Comparison of ENCODE assay signal across 14 cellular contexts in the genomic region with DNA sequence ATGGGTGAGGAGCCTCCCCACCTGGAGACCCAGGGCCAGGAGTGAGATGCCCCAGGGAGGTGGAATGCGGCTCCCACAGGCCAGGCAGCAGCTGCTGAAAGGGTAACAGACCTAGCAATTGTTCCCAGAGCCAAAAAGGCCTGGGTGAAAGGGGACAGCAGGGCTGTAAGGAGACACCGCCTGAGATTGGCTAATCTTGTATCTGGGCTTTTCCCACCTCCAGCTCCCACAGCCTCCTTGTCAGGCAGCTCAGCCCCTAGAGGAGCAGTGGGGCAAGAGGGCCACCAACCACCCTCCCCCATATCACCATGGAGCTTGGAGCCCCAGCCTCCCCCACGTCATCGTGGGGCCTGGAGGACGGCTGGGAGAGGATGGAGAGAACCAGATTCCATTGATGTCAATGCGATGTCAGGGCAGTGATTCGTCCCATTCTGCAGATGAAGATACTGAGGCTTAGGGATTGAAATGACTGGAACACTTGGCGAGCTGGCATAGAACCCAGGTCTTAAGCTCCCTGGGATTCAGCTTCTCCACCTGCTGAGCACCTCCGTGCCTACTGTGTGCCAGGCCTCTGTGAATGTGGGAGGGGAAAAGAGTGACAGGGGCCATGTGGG. TPM values are rescaled to one million over a fixed set of nuclear protein-coding genes. Genes with fewer than 3 reads are reported as not detected.
A peak's percentile ranks its signal among the peaks of the same experiment; 100 is the strongest.
DNase-seq lines count a peak whose midpoint lies in the region; ATAC-seq, FAIRE-seq and TF ChIP-seq lines count a peak whose summit lies in the region.
"Had no signal": no experiment of that assay in that cellular context is flagged by ENCODE, and none has a peak within 500 bp of the region (broad histone marks: within the 10 kb centered on the region; RNA-seq: fewer than 3 reads in every experiment).

No MANE protein-coding gene starts in this region.

- peaks cover 26 to 28% of the 10 kb centered on the region in 2 donors for H3K4me1 Mint-ChIP-seq in natural killer cell treated with Interleukin-12 subunit alpha and Interleukin-12 subunit beta and Interleukin-15 and Interleukin-18, amount 100 ng/mL, for 72 hours (ENCODE audit: low read depth in 2 of 2)
- H3K4me1 Mint-ChIP-seq in natural killer cell (peaks cover 16 to 25% of the 10 kb centered on the region in 2 donors), activated B cell treated with CpG ODN at 0.5 μM for 24 hours (peaks cover 75% of the 10 kb centered on the region), nephron (peaks cover 44% of the 10 kb centered on the region)

- no peak for DNase-seq in natural killer cell treated with Interleukin-12 subunit alpha and Interleukin-12 subunit beta and Interleukin-15 and Interleukin-18, amount 100 ng/mL, for 72 hours (ENCODE audit: low spot score)
- DNase-seq in natural killer cell (no peak), activated B cell treated with CpG ODN at 0.5 μM for 24 hours (no peak), HK-2 (ENCODE audit: unreplicated experiment) (no peak), NCI-H1694 (lab: John Stamatoyannopoulos, UW) (no peak), GM12891 (ENCODE audit: insufficient read length, low spot score) (no peak), NCI-H2081 (lab: John Stamatoyannopoulos, UW) (no peak)
- DNase-seq: activated T-cell treated with anti-CD3 and anti-CD28 coated beads, Interleukin-2, amount 50 U/mL, for 72 hours; cerebellar nuclear complex; COR-L47; NCI-H1105; stimulated activated CD4-positive, alpha-beta T cell treated with anti-CD3 and anti-CD28 coated beads, Interleukin-4, amount 100 ng/mL, for 1 hour had no signal

- peaks cover 6% of the 10 kb centered on the region for H3K36me3 Mint-ChIP-seq in natural killer cell treated with Interleukin-12 subunit alpha and Interleukin-12 subunit beta and Interleukin-15 and Interleukin-18, amount 100 ng/mL, for 72 hours
- H3K36me3 Mint-ChIP-seq in natural killer cell (peaks cover 6% of the 10 kb centered on the region), activated B cell treated with CpG ODN at 0.5 μM for 24 hours (ENCODE audit: low read depth) (peaks cover 10% of the 10 kb centered on the region), nephron (ENCODE audit: low read depth) (no peaks in the 10 kb centered on the region)

- ATAC-seq in natural killer cell treated with Interleukin-12 subunit alpha and Interleukin-12 subunit beta and Interleukin-15 and Interleukin-18, amount 100 ng/mL, for 72 hours, result no peak
- ATAC-seq in natural killer cell, result no peak
- ATAC-seq in activated B cell treated with CpG ODN at 0.5 μM for 24 hours (ENCODE audit: low read depth), result no peak
- ATAC-seq: activated T-cell treated with anti-CD3 and anti-CD28 coated beads, Interleukin-2, amount 50 U/mL, for 72 hours had no signal

- POLR2A ChIA-PET in activated B cell treated with CpG ODN at 0.5 μM for 24 hours (lab: Charles Lee), result interaction anchor here (0.5 to 3.4 kb wide), 8 partner anchors 9 to 586 kb away, joined by 3 to 28 read pairs (median 4); partner anchors contain the start of gene MIEF1

- intact Hi-C loops in natural killer cell (cut with micrococcal nuclease), result no loop called here
- intact Hi-C loops in activated B cell treated with CpG ODN at 0.5 μM for 24 hours (cut with micrococcal nuclease), result no loop called here

- no peaks in the 10 kb centered on the region for H3K9me3 Mint-ChIP-seq in natural killer cell treated with Interleukin-12 subunit alpha and Interleukin-12 subunit beta and Interleukin-15 and Interleukin-18, amount 100 ng/mL, for 72 hours
- H3K9me3 Mint-ChIP-seq in natural killer cell, result no peaks in the 10 kb centered on the region
- no peaks in the 10 kb centered on the region for H3K9me3 Mint-ChIP-seq in activated B cell treated with CpG ODN at 0.5 μM for 24 hours
- H3K9me3 Mint-ChIP-seq in nephron, result no peaks in the 10 kb centered on the region
- H3K9me3 Mint-ChIP-seq: activated T-cell treated with anti-CD3 and anti-CD28 coated beads, Interleukin-2, amount 50 U/mL, for 72 hours had no signal

- no peak overlapping the region for H3K4me3 Mint-ChIP-seq in natural killer cell treated with Interleukin-12 subunit alpha and Interleukin-12 subunit beta and Interleukin-15 and Interleukin-18, amount 100 ng/mL, for 72 hours
- H3K4me3 Mint-ChIP-seq in natural killer cell (no peak overlapping the region), activated B cell treated with CpG ODN at 0.5 μM for 24 hours (peak overlapping the region; percentile 47), nephron (peak overlapping the region; percentile 69 to 72 (median 69))
- H3K4me3 Mint-ChIP-seq: activated T-cell treated with anti-CD3 and anti-CD28 coated beads, Interleukin-2, amount 50 U/mL, for 72 hours had no signal

- CTCF ChIA-PET in activated B cell treated with CpG ODN at 0.5 μM for 24 hours (lab: Charles Lee), result interaction anchor here (2.1 kb wide), 1 partner anchor 40 kb away, joined by 6 read pairs; no protein-coding TSS in a partner anchor

- no peak for FAIRE-seq in GM12891 (lab: Jason Lieb, UNC)
- FAIRE-seq: G401.6 had no signal

- TF ChIP-seq POLR2A in GM12891 (IDR thresholded peaks at IDR 0.05; ENCODE audit: low read depth, low read length), result no peak

- H3K27me3 Mint-ChIP-seq in natural killer cell treated with Interleukin-12 subunit alpha and Interleukin-12 subunit beta and Interleukin-15 and Interleukin-18, amount 100 ng/mL, for 72 hours, result peaks cover 26 to 27% of the 10 kb centered on the region in 2 donors
- H3K27me3 Mint-ChIP-seq in natural killer cell (ENCODE audit: low read depth in 2 of 2) (peaks cover 28 to 38% of the 10 kb centered on the region in 2 donors), activated B cell treated with CpG ODN at 0.5 μM for 24 hours (peaks cover 3% of the 10 kb centered on the region), nephron (ENCODE audit: low read depth) (peaks cover 16% of the 10 kb centered on the region)

- TF ChIP-seq CTCF in natural killer cell (IDR thresholded peaks at IDR 0.05), result no peak
- TF ChIP-seq CTCF in activated B cell treated with CpG ODN at 0.5 μM for 24 hours (IDR thresholded peaks at IDR 0.05), result no peak
- TF ChIP-seq CTCF in nephron (IDR thresholded peaks at IDR 0.05; ENCODE audit: unreplicated experiment in 3 of 3), result no peak

- peak overlapping the region; percentile 58 to 71 for H3K27ac Mint-ChIP-seq in natural killer cell treated with Interleukin-12 subunit alpha and Interleukin-12 subunit beta and Interleukin-15 and Interleukin-18, amount 100 ng/mL, for 72 hours
- H3K27ac Mint-ChIP-seq in natural killer cell (no peak overlapping the region), activated B cell treated with CpG ODN at 0.5 μM for 24 hours (peak overlapping the region; percentile 66), nephron (peak overlapping the region; percentile 69 to 78 (median 75))
- H3K27ac Mint-ChIP-seq: activated T-cell treated with anti-CD3 and anti-CD28 coated beads, Interleukin-2, amount 50 U/mL, for 72 hours had no signal

TF ChIP-seq in GM12891, 5 proteins besides CTCF, POLR2A, EP300 and RAD21:
- no peak for TF ChIP-seq POU2F2 (IDR thresholded peaks at IDR 0.05; ENCODE audit: low read depth, low read length)
- TF ChIP-seq PAX5 (IDR thresholded peaks at IDR 0.05; ENCODE audit: insufficient read depth, low read length, severe bottlenecking), result no peak
- TF ChIP-seq TAF1 (IDR thresholded peaks at IDR 0.05; ENCODE audit: low read depth, low read length), result no peak
- no peak for TF ChIP-seq POLR2AphosphoS5 (IDR thresholded peaks at IDR 0.05; ENCODE audit: low read depth, low read length)
- no peak for TF ChIP-seq SPI1 (IDR thresholded peaks at IDR 0.05; ENCODE audit: low read depth, low read length)

RNA-seq across cellular contexts. Expression of gene MGAT3, which starts 2.9 kb away (rescaled TPM):
- total RNA-seq in natural killer cell treated with Interleukin-12 subunit alpha and Interleukin-12 subunit beta and Interleukin-15 and Interleukin-18, amount 100 ng/mL, for 72 hours, result 1 to 10 TPM in 1 of 2 donors, under 1 TPM in 1; 0.38 to 2.6 TPM
- total RNA-seq in natural killer cell (10 to 100 TPM in 1 of 3 donors, under 1 TPM in 2; 0.09 to 13.7 (median 0.11) TPM), activated B cell treated with CpG ODN at 0.5 μM for 24 hours (41.5 and 43.4 TPM in 2 replicates)
- 16.9 TPM for polyA plus RNA-seq in GM12891 (2012; ENCODE audit: low read depth, missing spikeins)

RNA-seq across cellular contexts. Expression of gene MIEF1, which starts 48.2 kb away (rescaled TPM):
- 10 to 100 TPM; 49.6 to 71.2 TPM for total RNA-seq in natural killer cell treated with Interleukin-12 subunit alpha and Interleukin-12 subunit beta and Interleukin-15 and Interleukin-18, amount 100 ng/mL, for 72 hours
- 10 to 100 TPM; 16.1 to 27.6 (median 25.1) TPM for total RNA-seq in natural killer cell
- total RNA-seq in activated B cell treated with CpG ODN at 0.5 μM for 24 hours, result 38.2 and 41.3 TPM in 2 replicates
- 19.6 TPM for polyA plus RNA-seq in GM12891 (2012; ENCODE audit: low read depth, missing spikeins)

RNA-seq across cellular contexts. Expression of gene TAB1, which starts 54.3 kb away (rescaled TPM):
- 10 to 100 TPM; 20.8 to 38.9 TPM for total RNA-seq in natural killer cell treated with Interleukin-12 subunit alpha and Interleukin-12 subunit beta and Interleukin-15 and Interleukin-18, amount 100 ng/mL, for 72 hours
- total RNA-seq in natural killer cell (10 to 100 TPM; 24.3 to 30.4 (median 24.8) TPM), activated B cell treated with CpG ODN at 0.5 μM for 24 hours (29.4 and 37.4 TPM in 2 replicates)
- 8.7 TPM for polyA plus RNA-seq in GM12891 (2012; ENCODE audit: low read depth, missing spikeins)

Comparison
In these comparisons a context has a peak if more than half of its experiments do, and no peak if none do; other contexts are left out.
1. H3K27ac Mint-ChIP-seq: peak in natural killer cell treated with Interleukin-12 subunit alpha and Interleukin-12 subunit beta and Interleukin-15 and Interleukin-18, amount 100 ng/mL, for 72 hours (2 of 2), activated B cell treated with CpG ODN at 0.5 μM for 24 hours (single experiment) and nephron (3 of 3); none in natural killer cell (0 of 2).
2. H3K4me3 Mint-ChIP-seq: peak in activated B cell treated with CpG ODN at 0.5 μM for 24 hours (single experiment) and nephron (3 of 3); none in natural killer cell treated with Interleukin-12 subunit alpha and Interleukin-12 subunit beta and Interleukin-15 and Interleukin-18, amount 100 ng/mL, for 72 hours (single experiment) and natural killer cell (single experiment).